ENCODE assay signal across 19 cellular contexts in genomic region chr6:86685230-86685797, GRCh38.
"Had no signal": no experiment of that assay in that cellular context is flagged by ENCODE, and none has a peak within 500 bp of the region (broad histone marks: within the 10 kb centered on the region; RNA-seq: fewer than 3 reads in every experiment).

No MANE protein-coding gene starts in this region.

- DNase-seq: dermis blood vessel endothelial cell; effector memory CD4-positive, alpha-beta T cell; esophagus squamous epithelium; hypothalamus; left ventricle myocardium superior; lower lobe of right lung; midbrain; naive thymus-derived CD4-positive, alpha-beta T cell; nucleus accumbens; stimulated activated CD4-positive, alpha-beta T cell treated with anti-CD3 and anti-CD28 coated beads, Interleukin-2, amount 100 ng/mL, for 24 hours; stimulated activated CD4-positive, alpha-beta T cell treated with anti-CD3 and anti-CD28 coated beads, Interleukin-4, amount 100 ng/mL, for 24 hours; stimulated activated naive CD4-positive, alpha-beta T cell treated with Interleukin-2 at 50 U/mL for 16 hours; substantia nigra; testis; tibial artery; upper lobe of left lung had no signal

- H3K4me3 ChIP-seq: coronary artery, esophagus squamous epithelium, lower lobe of right lung, prostate gland, right atrium auricular region, testis, tibial artery, upper lobe of left lung had no signal

- H3K27me3 ChIP-seq: esophagus squamous epithelium, right atrium auricular region, testis, tibial artery, upper lobe of left lung had no signal

- H3K27ac ChIP-seq: coronary artery, esophagus squamous epithelium, lower lobe of right lung, prostate gland, right atrium auricular region, testis, tibial artery, upper lobe of left lung had no signal

- H3K9me3 ChIP-seq: esophagus squamous epithelium, lower lobe of right lung, prostate gland, right atrium auricular region, testis, upper lobe of left lung had no signal

- H3K4me1 ChIP-seq: esophagus squamous epithelium, lower lobe of right lung, prostate gland, right atrium auricular region, testis, tibial artery, upper lobe of left lung had no signal

- H3K36me3 ChIP-seq: esophagus squamous epithelium, lower lobe of right lung, prostate gland, right atrium auricular region, tibial artery, upper lobe of left lung had no signal
